8 cellular contexts compared by ENCODE assay signal in genomic region chr1:206430031-206430983, GRCh38. TPM values are rescaled to one million over a fixed set of nuclear protein-coding genes. Genes with fewer than 3 reads are reported as not detected.
A peak's percentile ranks its signal among the peaks of the same experiment; 100 is the strongest.
DNase-seq lines count a peak whose midpoint lies in the region; ATAC-seq, FAIRE-seq and TF ChIP-seq lines count a peak whose summit lies in the region.

No MANE protein-coding gene starts in this region.

- peak; percentile 72 for DNase-seq in GM12865 (ENCODE audit: low read depth)
- peak; percentile 1 to 4 for DNase-seq in HL-60 (ENCODE audit: low read depth in 1 of 2, low spot score in 1 of 2)
- no peak for DNase-seq in left ventricle myocardium inferior
- no peak for DNase-seq in urothelium cell line (ENCODE audit: low spot score)
- DNase-seq in NCI-H187 treated with DMSO at 0.1 percent for 48 hours (lab: John Stamatoyannopoulos, UW): no peak
- DNase-seq in upper lobe of left lung: no peak
- no peak for DNase-seq in NCI-H146 (lab: John Stamatoyannopoulos, UW)

- no peak for FAIRE-seq in urothelium cell line (lab: Jason Lieb, UNC)

- 63 to 65% methylated on average over 9 of the region's 9 CpGs for WGBS in upper lobe of left lung, 2 donors

- no peaks in the 10 kb centered on the region for H3K9me3 ChIP-seq in left ventricle myocardium inferior (replicated peaks)
- no peaks in the 10 kb centered on the region for H3K9me3 ChIP-seq in upper lobe of left lung

- no peak for TF ChIP-seq POLR2A in upper lobe of left lung (IDR thresholded peaks at IDR 0.05)

- TF ChIP-seq CTCF in GM12865 (IDR thresholded peaks at IDR 0.05; ENCODE audit: insufficient read depth, low read depth, low read length, missing control alignments) (no peak), HL-60 (IDR thresholded peaks at IDR 0.05; ENCODE audit: insufficient read depth, low read length) (no peak), left ventricle myocardium inferior (IDR thresholded peaks at IDR 0.05; ENCODE audit: borderline replicate concordance) (peak; percentile 25), upper lobe of left lung (IDR thresholded peaks at IDR 0.05) (peak in 2 of 6 experiments; percentile 5 to 45)

- H3K4me3 ChIP-seq in GM12865 (ENCODE audit: low read depth, low read length) (no peak overlapping the region), HL-60 (replicated peaks; ENCODE audit: insufficient read depth, low read length) (no peak overlapping the region), left ventricle myocardium inferior (no peak overlapping the region), upper lobe of left lung (no peak overlapping the region)

- intact Hi-C loops in left ventricle myocardium inferior (cut with micrococcal nuclease): no loop called here

- H3K4me1 ChIP-seq in left ventricle myocardium inferior: peaks cover 20% of the 10 kb centered on the region
- peaks cover 5 to 14% (median 7%) of the 10 kb centered on the region in 4 donors for H3K4me1 ChIP-seq in upper lobe of left lung

- H3K27ac ChIP-seq in HL-60 (replicated peaks) (no peak overlapping the region), left ventricle myocardium inferior (replicated peaks) (peak overlapping the region; percentile 71), upper lobe of left lung (peak overlapping the region in 1 of 4 donors; percentile 45)

- peak; percentile 98 for ATAC-seq in GM21390 (IDR thresholded peaks at IDR 0.05; ENCODE audit: unreplicated experiment)
- ATAC-seq in upper lobe of left lung (ENCODE audit: low FRiP score in 2 of 2): no peak

- H3K27me3 ChIP-seq in HL-60 (ENCODE audit: insufficient read depth, poor library complexity, severe bottlenecking) (no peaks in the 10 kb centered on the region), left ventricle myocardium inferior (ENCODE audit: low read depth) (no peaks in the 10 kb centered on the region), upper lobe of left lung (no peaks in the 10 kb centered on the region)

- H3K36me3 ChIP-seq in left ventricle myocardium inferior: peaks cover 7% of the 10 kb centered on the region
- H3K36me3 ChIP-seq in upper lobe of left lung: peaks cover 0 to 68% (median 7%) of the 10 kb centered on the region in 4 donors

- peak in 2 of 4 donors; percentile 2 to 66 for TF ChIP-seq EP300 in upper lobe of left lung (IDR thresholded peaks at IDR 0.05)

RNA-seq across cellular contexts. Expression of gene IKBKE, which starts 40.0 kb away (rescaled TPM):
- total RNA-seq in left ventricle myocardium inferior (0.80 TPM), upper lobe of left lung (10 to 100 TPM in 2 of 6 donors, 1 to 10 TPM in 4; 7.4 to 25.1 (median 9.2) TPM)

Comparison
In these comparisons a context has a peak if more than half of its experiments do, and no peak if none do; other contexts are left out.
1. DNase-seq: peak in GM12865 (single experiment) and HL-60 (2 of 2); none in left ventricle myocardium inferior (single experiment), urothelium cell line (single experiment), NCI-H187 treated with DMSO at 0.1 percent for 48 hours (single experiment), upper lobe of left lung (0 of 2) and NCI-H146 (single experiment).